Comparison of ENCODE assay signal across 2 cellular contexts in the genomic region with DNA sequence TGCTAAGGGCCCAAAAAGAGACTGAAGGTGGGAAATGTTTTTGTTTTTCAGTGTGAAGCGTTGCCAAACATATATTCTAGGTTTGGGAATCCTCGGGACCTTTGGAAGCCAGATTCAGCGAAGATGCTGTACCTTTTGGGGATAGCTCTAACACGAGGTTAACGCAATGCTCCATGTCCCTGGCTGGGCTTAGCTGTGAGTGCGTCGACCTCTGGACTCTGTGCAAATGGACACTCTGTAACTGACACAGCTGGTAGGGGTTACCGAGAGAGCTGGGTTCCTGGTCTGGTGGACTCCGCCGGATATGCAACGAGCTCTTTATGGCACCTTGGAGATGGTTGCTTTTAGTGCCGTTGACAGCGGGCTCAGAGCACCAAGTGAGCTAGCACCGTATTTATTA.
TF ChIP-seq lines count a peak whose summit lies in the region.

No MANE protein-coding gene starts in this region.

TF ChIP-seq in SK-N-SH, 30 proteins besides CTCF, POLR2A, EP300 and RAD21:
- TF ChIP-seq, protein P1, sequence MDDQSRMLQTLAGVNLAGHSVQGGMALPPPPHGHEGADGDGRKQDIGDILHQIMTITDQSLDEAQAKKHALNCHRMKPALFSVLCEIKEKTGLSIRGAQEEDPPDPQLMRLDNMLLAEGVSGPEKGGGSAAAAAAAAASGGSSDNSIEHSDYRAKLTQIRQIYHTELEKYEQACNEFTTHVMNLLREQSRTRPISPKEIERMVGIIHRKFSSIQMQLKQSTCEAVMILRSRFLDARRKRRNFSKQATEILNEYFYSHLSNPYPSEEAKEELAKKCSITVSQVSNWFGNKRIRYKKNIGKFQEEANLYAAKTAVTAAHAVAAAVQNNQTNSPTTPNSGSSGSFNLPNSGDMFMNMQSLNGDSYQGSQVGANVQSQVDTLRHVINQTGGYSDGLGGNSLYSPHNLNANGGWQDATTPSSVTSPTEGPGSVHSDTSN (IDR thresholded peaks at IDR 0.05): no peak
- no peak for TF ChIP-seq TCF12 (IDR thresholded peaks at IDR 0.05)
- no peak for TF ChIP-seq RCOR1 (IDR thresholded peaks at IDR 0.05; ENCODE audit: low read length)
- TF ChIP-seq GATA2 (CRISPR knock-in tag; IDR thresholded peaks at IDR 0.05): no peak
- TF ChIP-seq NRF1 (IDR thresholded peaks at IDR 0.05; ENCODE audit: low read depth, low read length): no peak
- TF ChIP-seq POLR2AphosphoS5 (IDR thresholded peaks at IDR 0.05; ENCODE audit: low read depth, low read length): no peak
- no peak for TF ChIP-seq IRF3 (IDR thresholded peaks at IDR 0.05; ENCODE audit: low read depth, low read length)
- TF ChIP-seq SIN3A (IDR thresholded peaks at IDR 0.05; ENCODE audit: borderline replicate concordance, low read depth, low read length): no peak
- TF ChIP-seq NFIC (IDR thresholded peaks at IDR 0.05; ENCODE audit: borderline replicate concordance): no peak
- no peak for TF ChIP-seq USF1 (IDR thresholded peaks at IDR 0.05; ENCODE audit: borderline replicate concordance, low read depth)
- TF ChIP-seq TAF1 (IDR thresholded peaks at IDR 0.05; ENCODE audit: borderline replicate concordance, low read depth, low read length): no peak
- no peak for TF ChIP-seq EZH2phosphoT487 (IDR thresholded peaks at IDR 0.05; ENCODE audit: borderline replicate concordance, low read depth)
- no peak for TF ChIP-seq RFX5 (IDR thresholded peaks at IDR 0.05; ENCODE audit: low read length)
- TF ChIP-seq, protein P2, sequence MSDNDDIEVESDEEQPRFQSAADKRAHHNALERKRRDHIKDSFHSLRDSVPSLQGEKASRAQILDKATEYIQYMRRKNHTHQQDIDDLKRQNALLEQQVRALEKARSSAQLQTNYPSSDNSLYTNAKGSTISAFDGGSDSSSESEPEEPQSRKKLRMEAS (IDR thresholded peaks at IDR 0.05; ENCODE audit: low read depth): no peak
- no peak for TF ChIP-seq CHD2 (IDR thresholded peaks at IDR 0.05; ENCODE audit: low read length, partially characterized antibody)
- TF ChIP-seq MXI1 (IDR thresholded peaks at IDR 0.05; ENCODE audit: low read depth, low read length): no peak
- TF ChIP-seq RXRA (IDR thresholded peaks at IDR 0.05; ENCODE audit: borderline replicate concordance, low read depth): no peak
- TF ChIP-seq YY1 (IDR thresholded peaks at IDR 0.05; ENCODE audit: low read depth): no peak
- TF ChIP-seq ZBTB33 (IDR thresholded peaks at IDR 0.05; ENCODE audit: borderline replicate concordance, low read depth): no peak
- no peak for TF ChIP-seq FOSL2 (IDR thresholded peaks at IDR 0.05; ENCODE audit: borderline replicate concordance, low read depth)

TF ChIP-seq in SK-N-SH treated with all-trans-retinoic acid at 6 μM for 48 hours, 23 proteins besides CTCF, POLR2A, EP300 and RAD21 (continued from another document):
- TF ChIP-seq POU6F1 (CRISPR knock-in tag; IDR thresholded peaks at IDR 0.05; ENCODE audit: borderline replicate concordance, low read depth): no peak
- TF ChIP-seq ZFP3 (CRISPR knock-in tag; IDR thresholded peaks at IDR 0.05): no peak
- no peak for TF ChIP-seq PPARA (CRISPR knock-in tag; IDR thresholded peaks at IDR 0.05; ENCODE audit: borderline replicate concordance)
- no peak for TF ChIP-seq OSR1 (CRISPR knock-in tag; IDR thresholded peaks at IDR 0.05)
- no peak for TF ChIP-seq ZC3H10 (CRISPR knock-in tag; IDR thresholded peaks at IDR 0.05)
- TF ChIP-seq GLIS3 (CRISPR knock-in tag; IDR thresholded peaks at IDR 0.05): no peak
- no peak for TF ChIP-seq TOX (CRISPR knock-in tag; IDR thresholded peaks at IDR 0.05; ENCODE audit: borderline replicate concordance)
- TF ChIP-seq ESRRG (CRISPR knock-in tag; IDR thresholded peaks at IDR 0.05): no peak
- no peak for TF ChIP-seq ZNF565 (CRISPR knock-in tag; conservative IDR thresholded peaks at IDR 0.05; ENCODE audit: low read depth)
- TF ChIP-seq, protein P3, sequence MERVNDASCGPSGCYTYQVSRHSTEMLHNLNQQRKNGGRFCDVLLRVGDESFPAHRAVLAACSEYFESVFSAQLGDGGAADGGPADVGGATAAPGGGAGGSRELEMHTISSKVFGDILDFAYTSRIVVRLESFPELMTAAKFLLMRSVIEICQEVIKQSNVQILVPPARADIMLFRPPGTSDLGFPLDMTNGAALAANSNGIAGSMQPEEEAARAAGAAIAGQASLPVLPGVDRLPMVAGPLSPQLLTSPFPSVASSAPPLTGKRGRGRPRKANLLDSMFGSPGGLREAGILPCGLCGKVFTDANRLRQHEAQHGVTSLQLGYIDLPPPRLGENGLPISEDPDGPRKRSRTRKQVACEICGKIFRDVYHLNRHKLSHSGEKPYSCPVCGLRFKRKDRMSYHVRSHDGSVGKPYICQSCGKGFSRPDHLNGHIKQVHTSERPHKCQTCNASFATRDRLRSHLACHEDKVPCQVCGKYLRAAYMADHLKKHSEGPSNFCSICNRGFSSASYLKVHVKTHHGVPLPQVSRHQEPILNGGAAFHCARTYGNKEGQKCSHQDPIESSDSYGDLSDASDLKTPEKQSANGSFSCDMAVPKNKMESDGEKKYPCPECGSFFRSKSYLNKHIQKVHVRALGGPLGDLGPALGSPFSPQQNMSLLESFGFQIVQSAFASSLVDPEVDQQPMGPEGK (CRISPR knock-in tag; IDR thresholded peaks at IDR 0.05; ENCODE audit: borderline replicate concordance): no peak
- no peak for TF ChIP-seq CSRNP3 (CRISPR knock-in tag; IDR thresholded peaks at IDR 0.05)
- TF ChIP-seq RARB (CRISPR knock-in tag; IDR thresholded peaks at IDR 0.05): no peak
- no peak for TF ChIP-seq TCF4 (CRISPR knock-in tag; IDR thresholded peaks at IDR 0.05; ENCODE audit: borderline replicate concordance)
- no peak for TF ChIP-seq TSHZ2 (CRISPR knock-in tag; IDR thresholded peaks at IDR 0.05)
- no peak for TF ChIP-seq ZNF8 (CRISPR knock-in tag; IDR thresholded peaks at IDR 0.05)
